In the genomic region with DNA sequence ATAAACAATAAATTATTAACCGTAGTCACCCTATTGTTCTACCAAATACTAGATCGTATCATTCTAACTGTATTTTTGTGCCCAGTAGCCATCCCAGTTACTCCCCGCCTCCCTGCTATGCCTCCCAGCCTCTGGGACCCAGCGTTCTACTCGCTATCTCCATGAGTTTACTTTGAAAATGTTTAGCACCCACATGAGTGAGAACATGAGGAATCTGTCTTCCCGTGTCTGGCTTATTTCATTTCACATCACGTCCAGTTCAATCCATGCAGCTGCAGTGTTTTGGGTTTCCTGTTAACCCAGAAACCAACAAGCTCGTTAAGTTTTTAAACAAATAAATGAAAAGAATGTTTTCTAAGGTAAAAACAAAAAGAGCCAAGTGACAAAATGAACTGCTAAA, we compare ENCODE assay signal across 1 cellular context.
TF ChIP-seq lines count a peak whose summit lies in the region.

No MANE protein-coding gene starts in this region.

TF ChIP-seq in IMR-90, 13 proteins besides CTCF, POLR2A, EP300 and RAD21:
- no peak for TF ChIP-seq MAZ (IDR thresholded peaks at IDR 0.05; ENCODE audit: borderline replicate concordance, low read depth, low read length)
- no peak for TF ChIP-seq FOS (IDR thresholded peaks at IDR 0.05; ENCODE audit: low read depth, low read length)
- TF ChIP-seq RCOR1 (IDR thresholded peaks at IDR 0.05; ENCODE audit: insufficient replicate concordance, low read length), result no peak
- TF ChIP-seq, protein P1, sequence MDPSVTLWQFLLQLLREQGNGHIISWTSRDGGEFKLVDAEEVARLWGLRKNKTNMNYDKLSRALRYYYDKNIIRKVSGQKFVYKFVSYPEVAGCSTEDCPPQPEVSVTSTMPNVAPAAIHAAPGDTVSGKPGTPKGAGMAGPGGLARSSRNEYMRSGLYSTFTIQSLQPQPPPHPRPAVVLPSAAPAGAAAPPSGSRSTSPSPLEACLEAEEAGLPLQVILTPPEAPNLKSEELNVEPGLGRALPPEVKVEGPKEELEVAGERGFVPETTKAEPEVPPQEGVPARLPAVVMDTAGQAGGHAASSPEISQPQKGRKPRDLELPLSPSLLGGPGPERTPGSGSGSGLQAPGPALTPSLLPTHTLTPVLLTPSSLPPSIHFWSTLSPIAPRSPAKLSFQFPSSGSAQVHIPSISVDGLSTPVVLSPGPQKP (IDR thresholded peaks at IDR 0.05; ENCODE audit: borderline replicate concordance, low read depth, low read length), result no peak
- no peak for TF ChIP-seq BHLHE40 (IDR thresholded peaks at IDR 0.05; ENCODE audit: low read depth, low read length)
- no peak for TF ChIP-seq SMC3 (IDR thresholded peaks at IDR 0.05; ENCODE audit: low read depth, low read length)
- TF ChIP-seq NFE2L2 (IDR thresholded peaks at IDR 0.05; ENCODE audit: low read depth, low read length), result no peak
- no peak for TF ChIP-seq MXI1 (IDR thresholded peaks at IDR 0.05; ENCODE audit: borderline replicate concordance, low read depth, low read length)
- TF ChIP-seq USF2 (IDR thresholded peaks at IDR 0.05; ENCODE audit: low read depth, low read length), result no peak
- TF ChIP-seq RFX5 (IDR thresholded peaks at IDR 0.05; ENCODE audit: low read depth, low read length), result no peak
